In genomic region chr7:28799619-28800018, GRCh38 we compare ENCODE assay signal across 21 cellular contexts.
"Had no signal": no experiment of that assay in that cellular context is flagged by ENCODE, and none has a peak within 500 bp of the region (broad histone marks: within the 10 kb centered on the region; RNA-seq: fewer than 3 reads in every experiment).

No MANE protein-coding gene starts in this region.

- DNase-seq: activated CD4-positive, alpha-beta memory T cell treated with anti-CD3 and anti-CD28 coated beads, Interleukin-2, amount 10 ng/mL, durations not matched to agents 7 days and 5 days; activated CD4-positive, alpha-beta T cell treated with anti-CD3 and anti-CD28 coated beads for 36 hours; activated CD4-positive, alpha-beta T cell treated with anti-CD3 and anti-CD28 coated beads, Interleukin-2, amount 50 U/mL, for 1 hour; activated gamma-delta T cell; activated naive CD4-positive, alpha-beta T cell treated with anti-CD3 and anti-CD28 coated beads for 36 hours; activated T-cell treated with anti-CD3 and anti-CD28 coated beads for 4 hours; activated T-cell treated with anti-CD3 and anti-CD28 coated beads, Interleukin-2, amount 50 U/mL, for 48 hours; caudate nucleus; MM.1S; NCI-H1105; NCI-H1436; NCI-H1694 treated with DMSO at 0.1 percent for 48 hours; NCI-H2081; NCI-H526; NCI-H774; Right ventricle myocardium superior; RPMI8226; SJCRH30; SK-N-SH; T-helper 1 cell; WERI-Rb-1 had no signal

- H3K9me3 ChIP-seq: SJCRH30, SK-N-SH had no signal

- H3K4me1 ChIP-seq: SJCRH30 had no signal

- H3K27ac ChIP-seq: SJCRH30, WERI-Rb-1 had no signal

- H3K4me3 ChIP-seq: SJCRH30 had no signal

- H3K36me3 ChIP-seq: WERI-Rb-1 had no signal
